ENCODE assay signal across 13 cellular contexts in the genomic region with DNA sequence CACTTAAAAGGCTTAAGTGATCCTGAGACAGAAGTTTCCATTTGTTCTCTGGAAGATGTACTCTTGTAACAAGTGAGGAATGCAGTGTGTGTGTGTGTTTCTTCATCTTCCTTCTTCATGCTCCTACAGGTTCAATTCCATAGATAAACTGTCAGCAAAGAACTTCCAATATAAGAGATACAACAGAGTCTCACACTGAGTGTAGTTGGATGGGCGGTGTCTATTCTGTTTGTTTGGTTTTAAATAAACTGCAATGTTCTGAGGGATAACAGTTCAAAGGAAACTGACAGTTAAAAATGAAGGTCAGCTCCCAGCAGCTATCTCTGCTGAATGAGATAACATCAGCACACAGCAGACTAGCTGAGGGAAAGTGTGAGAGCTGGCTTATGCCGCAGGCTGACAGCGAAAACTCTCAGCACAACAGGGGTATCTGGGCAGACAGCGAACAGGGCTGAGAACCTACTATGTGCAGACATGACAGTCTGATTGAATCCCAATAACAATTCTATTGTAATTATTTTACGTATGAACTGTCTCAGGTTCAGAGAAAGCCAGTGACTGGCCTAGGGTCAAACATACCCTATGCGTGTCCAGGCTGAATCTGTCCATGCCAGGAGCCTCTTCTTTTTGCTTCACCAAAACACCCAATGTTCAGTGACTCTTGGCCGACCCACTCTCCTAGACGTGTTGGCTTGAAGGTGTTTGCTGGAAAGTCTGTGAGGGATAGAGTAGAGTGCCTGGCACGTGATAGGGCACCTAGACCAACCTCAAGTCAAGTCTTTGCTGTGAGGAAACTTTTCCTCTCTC.
A peak's percentile ranks its signal among the peaks of the same experiment; 100 is the strongest.
DNase-seq lines count a peak whose midpoint lies in the region; ATAC-seq, FAIRE-seq and TF ChIP-seq lines count a peak whose summit lies in the region.
"Had no signal": no experiment of that assay in that cellular context is flagged by ENCODE, and none has a peak within 500 bp of the region (broad histone marks: within the 10 kb centered on the region; RNA-seq: fewer than 3 reads in every experiment).

No MANE protein-coding gene starts in this region.

- peak overlapping the region; percentile 26 for H3K27ac ChIP-seq in CD4-positive, CD25-positive, alpha-beta regulatory T cell (ENCODE audit: insufficient read depth, low read length, poor library complexity, severe bottlenecking)
- H3K27ac ChIP-seq in HEK293 (ENCODE audit: extremely low read depth, low read depth, low read length) (no peak overlapping the region), HepG2 (ENCODE audit: extremely low read length, insufficient read depth, low read length) (no peak overlapping the region)
- H3K27ac ChIP-seq: HL-60 had no signal

- TF ChIP-seq EP300 in HepG2 (IDR thresholded peaks at IDR 0.05; ENCODE audit: low read depth in 2 of 2, low read length in 2 of 2) (peak in 1 of 2 experiments; percentile 67; a peak in 1 of 4 replicates), HepG2 (CRISPR knock-in tag; IDR thresholded peaks at IDR 0.05; ENCODE audit: borderline replicate concordance) (no peak)

- H3K27ac Mint-ChIP-seq in CD4-positive, CD25-positive, alpha-beta regulatory T cell: peak overlapping the region; percentile 48 to 89 (median 84)
- H3K27ac Mint-ChIP-seq in activated CD4-positive, alpha-beta memory T cell treated with anti-CD3 and anti-CD28 coated beads, Interleukin-2, amount 10 ng/mL, durations not matched to agents 7 days and 5 days: peak overlapping the region; percentile 82
- H3K27ac Mint-ChIP-seq: CD14-positive monocyte, nephron had no signal

- H3K9ac ChIP-seq in HepG2 (ENCODE audit: insufficient read depth, low read depth, low read length): no peak overlapping the region

- no peak for TF ChIP-seq CTCF in HEK293 (tag by site-specific recombination; IDR thresholded peaks at IDR 0.05)
- TF ChIP-seq CTCF in HepG2 (CRISPR knock-in tag; IDR thresholded peaks at IDR 0.05): no peak

- H3K4me3 ChIP-seq in CD4-positive, CD25-positive, alpha-beta regulatory T cell (ENCODE audit: low read depth, low read length): peak overlapping the region; percentile 63
- no peak overlapping the region for H3K4me3 ChIP-seq in HEK293 (ENCODE audit: low read depth, low read length)
- H3K4me3 ChIP-seq in HepG2 (replicated peaks in 1 of 3; ENCODE audit: insufficient read depth in 1 of 3, low read depth in 2 of 3, low read length in 3 of 3): peak overlapping the region in 1 of 3 experiments; percentile 6; a peak in 1 of 6 replicates

- TF ChIP-seq POLR2A in HepG2 (IDR thresholded peaks at IDR 0.05; ENCODE audit: insufficient read depth in 1 of 2, low read depth in 2 of 2, low read length in 2 of 2): no peak

- H3K36me3 Mint-ChIP-seq in CD4-positive, CD25-positive, alpha-beta regulatory T cell: no peaks in the 10 kb centered on the region
- peaks cover 21% of the 10 kb centered on the region for H3K36me3 Mint-ChIP-seq in activated CD4-positive, alpha-beta memory T cell treated with anti-CD3 and anti-CD28 coated beads, Interleukin-2, amount 10 ng/mL, durations not matched to agents 7 days and 5 days (ENCODE audit: low read depth)
- H3K36me3 Mint-ChIP-seq: CD14-positive monocyte had no signal

- intact Hi-C loops in HepG2 (cut with micrococcal nuclease; ENCODE audit: unreplicated experiment): no loop called here
- intact Hi-C loops in posterior cingulate gyrus (cut with DNase I): no loop called here

- H3K36me3 ChIP-seq in CD4-positive, CD25-positive, alpha-beta regulatory T cell (ENCODE audit: control insufficient read depth, insufficient read depth, low read length): no peaks in the 10 kb centered on the region
- H3K36me3 ChIP-seq in HEK293 (ENCODE audit: control insufficient read depth in 2 of 2, insufficient read depth in 1 of 2, low read length in 2 of 2) (no peaks in the 10 kb centered on the region), HepG2 (replicated peaks in 1 of 2; ENCODE audit: control insufficient read depth in 1 of 2, insufficient read depth in 2 of 2, low read length in 2 of 2) (no peaks in the 10 kb centered on the region)

- H3K9me3 Mint-ChIP-seq in CD4-positive, CD25-positive, alpha-beta regulatory T cell: peaks cover 0 to 5% (median 0%) of the 10 kb centered on the region in 7 donors
- peaks cover 8% of the 10 kb centered on the region for H3K9me3 Mint-ChIP-seq in activated CD4-positive, alpha-beta memory T cell treated with anti-CD3 and anti-CD28 coated beads, Interleukin-2, amount 10 ng/mL, durations not matched to agents 7 days and 5 days

- in situ Hi-C loops in HepG2 (cut with HindIII; ENCODE audit: extremely low pct_ligation_motif_present, low pct_unique_long_range_greater_than_20kb): no loop called here

- peaks cover 39% of the 10 kb centered on the region for H3K4me1 ChIP-seq in CD4-positive, CD25-positive, alpha-beta regulatory T cell (ENCODE audit: control insufficient read depth, insufficient read depth, low read length, poor library complexity, severe bottlenecking)
- H3K4me1 ChIP-seq in HEK293 (ENCODE audit: control insufficient read depth, insufficient read depth, low read length): no peaks in the 10 kb centered on the region
- H3K4me1 ChIP-seq in HepG2 (ENCODE audit: insufficient read depth, low read length): peaks cover 23% of the 10 kb centered on the region

- H3K4me1 Mint-ChIP-seq in CD4-positive, CD25-positive, alpha-beta regulatory T cell: peaks cover 48 to 80% (median 68%) of the 10 kb centered on the region in 4 donors
- H3K4me1 Mint-ChIP-seq in activated CD4-positive, alpha-beta memory T cell treated with anti-CD3 and anti-CD28 coated beads, Interleukin-2, amount 10 ng/mL, durations not matched to agents 7 days and 5 days: peaks cover 41% of the 10 kb centered on the region
- H3K4me1 Mint-ChIP-seq: nephron had no signal

- no peak overlapping the region for H2AFZ ChIP-seq in HepG2 (ENCODE audit: low read length)

- H3K27me3 Mint-ChIP-seq in CD4-positive, CD25-positive, alpha-beta regulatory T cell: no peaks in the 10 kb centered on the region
- H3K27me3 Mint-ChIP-seq in activated CD4-positive, alpha-beta memory T cell treated with anti-CD3 and anti-CD28 coated beads, Interleukin-2, amount 10 ng/mL, durations not matched to agents 7 days and 5 days: peaks cover 6% of the 10 kb centered on the region

- DNase-seq in CD4-positive, CD25-positive, alpha-beta regulatory T cell: peak in 2 of 3 donors; percentile 39 to 84
- DNase-seq in activated CD4-positive, alpha-beta memory T cell treated with anti-CD3 and anti-CD28 coated beads, Interleukin-2, amount 10 ng/mL, durations not matched to agents 7 days and 5 days: peak; percentile 65
- DNase-seq in HepG2 (ENCODE audit: low spot score): peak; percentile 86
- DNase-seq in NCI-H187 treated with DMSO at 0.1 percent for 48 hours (lab: John Stamatoyannopoulos, UW): no peak
- DNase-seq in posterior cingulate gyrus: no peak
- no peak for DNase-seq in UCSD-AML1 (lab: John Stamatoyannopoulos, UW; ENCODE audit: unreplicated experiment)
- DNase-seq: NCI-H774, small intestine had no signal

- no TSS peak for BruUV-seq in HepG2 (replicated peaks; lab: Mats Ljungman, UMichigan)

- H3K9me3 ChIP-seq in CD4-positive, CD25-positive, alpha-beta regulatory T cell (ENCODE audit: control insufficient read depth in 2 of 2, low read length in 2 of 2): no peaks in the 10 kb centered on the region
- no peaks in the 10 kb centered on the region for H3K9me3 ChIP-seq in HEK293 (ENCODE audit: control insufficient read depth, insufficient read depth, low read depth, low read length)
- H3K9me3 ChIP-seq in HepG2 (ENCODE audit: low read length): no peaks in the 10 kb centered on the region

- FAIRE-seq in HepG2 (lab: Jason Lieb, UNC): peak; percentile 89
- FAIRE-seq: small intestine had no signal

- CTCF ChIA-PET in HEK293 (lab: Yijun Ruan, JAX): interaction anchor here (0.7 kb wide), 1 partner anchor 195 kb away, joined by 3 read pairs; no protein-coding TSS in a partner anchor
- CTCF ChIA-PET in activated CD4-positive, alpha-beta memory T cell treated with anti-CD3 and anti-CD28 coated beads, Interleukin-2, amount 10 ng/mL, durations not matched to agents 7 days and 5 days (lab: Charles Lee): interaction anchor here (1.6 to 3.0 kb wide), 2 partner anchors 19 to 202 kb away, joined by 3 to 9 read pairs; a partner anchor contains a TSS
- CTCF ChIA-PET in HepG2 (lab: Yijun Ruan, JAX; ENCODE audit: low intra/inter-chr PET ratio, low total read pairs): no interaction called here

- H4K20me1 ChIP-seq in HepG2 (ENCODE audit: insufficient read depth, low read length): no peaks in the 10 kb centered on the region

- POLR2A ChIA-PET in HEK293 (lab: Yijun Ruan, JAX) (no interaction called here), HepG2 (lab: Yijun Ruan, JAX) (no interaction called here)
- POLR2A ChIA-PET in activated CD4-positive, alpha-beta memory T cell treated with anti-CD3 and anti-CD28 coated beads, Interleukin-2, amount 10 ng/mL, durations not matched to agents 7 days and 5 days (lab: Charles Lee): interaction anchor here (1.0 to 3.4 kb wide), 9 partner anchors 12 to 202 kb away, joined by 3 to 49 read pairs (median 10); a partner anchor contains a TSS

- WGBS in HepG2 (ENCODE audit: low lambda C conversion rate): 9% methylated on average over 9 of the region's 9 CpGs

- H3K79me2 ChIP-seq in HepG2 (ENCODE audit: insufficient read depth, low read length): no peaks in the 10 kb centered on the region

- TF ChIP-seq RAD21 in HepG2 (CRISPR knock-in tag; IDR thresholded peaks at IDR 0.05): no peak

- ATAC-seq in CD4-positive, CD25-positive, alpha-beta regulatory T cell (ENCODE audit: low read depth in 2 of 2): peak; percentile 77 to 89
- peak; percentile 100 for ATAC-seq in HepG2
- ATAC-seq in GM21825 (IDR thresholded peaks at IDR 0.05; ENCODE audit: unreplicated experiment): no peak

- H3K4me3 Mint-ChIP-seq in CD4-positive, CD25-positive, alpha-beta regulatory T cell: peak overlapping the region; percentile 28 to 72 (median 49)
- peak overlapping the region; percentile 1 for H3K4me3 Mint-ChIP-seq in activated CD4-positive, alpha-beta memory T cell treated with anti-CD3 and anti-CD28 coated beads, Interleukin-2, amount 10 ng/mL, durations not matched to agents 7 days and 5 days
- H3K4me3 Mint-ChIP-seq: CD14-positive monocyte, nephron had no signal

- H3K4me2 ChIP-seq in HepG2 (ENCODE audit: low read depth, low read length): peak overlapping the region; percentile 40

- no peaks in the 10 kb centered on the region for H3K27me3 ChIP-seq in CD4-positive, CD25-positive, alpha-beta regulatory T cell (ENCODE audit: control insufficient read depth, insufficient read depth, low read length)
- H3K27me3 ChIP-seq in HepG2 (ENCODE audit: control insufficient read depth in 1 of 2, insufficient read depth in 2 of 2, low read length in 2 of 2): no peaks in the 10 kb centered on the region

TF ChIP-seq in HEK293, 187 proteins besides CTCF, POLR2A, EP300 and RAD21:
- peak; percentile 78; the same call in 1 of the 2 replicates for TF ChIP-seq TCF7L2 (IDR thresholded peaks at IDR 0.05; ENCODE audit: borderline replicate concordance, low read depth, low read length)
- no peak for TF ChIP-seq HOXD13 (CRISPR knock-in tag; IDR thresholded peaks at IDR 0.05; ENCODE audit: borderline replicate concordance)
TF ChIP-seq in HEK293: peak in this region for 1.

Comparison
In these comparisons a context has a peak if more than half of its experiments do, and no peak if none do; other contexts are left out.
1. DNase-seq: peak in CD4-positive, CD25-positive, alpha-beta regulatory T cell (2 of 3), activated CD4-positive, alpha-beta memory T cell treated with anti-CD3 and anti-CD28 coated beads, Interleukin-2, amount 10 ng/mL, durations not matched to agents 7 days and 5 days (single experiment) and HepG2 (single experiment); none in NCI-H187 treated with DMSO at 0.1 percent for 48 hours (single experiment), posterior cingulate gyrus (0 of 10) and UCSD-AML1 (single experiment).